26 cellular contexts compared by ENCODE assay signal in the genomic region with DNA sequence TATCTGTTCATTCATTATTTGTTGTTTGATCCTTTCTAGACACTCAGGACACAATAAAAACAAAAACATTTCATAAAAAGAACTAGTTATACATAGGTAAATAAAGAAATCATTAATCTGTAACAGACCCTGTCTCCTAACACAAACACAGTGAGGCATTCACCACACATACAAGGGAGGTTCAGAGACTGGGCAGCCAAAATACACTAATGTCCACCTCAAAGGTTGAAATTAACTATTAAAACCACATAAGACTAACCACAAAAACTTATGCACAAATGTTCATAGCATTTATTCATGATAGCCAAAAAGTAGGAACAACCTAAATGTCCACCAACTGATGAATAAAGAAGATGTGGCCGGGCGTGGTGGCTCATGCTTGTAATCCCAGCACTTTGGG.
"Had no signal": no experiment of that assay in that cellular context is flagged by ENCODE, and none has a peak within 500 bp of the region (broad histone marks: within the 10 kb centered on the region; RNA-seq: fewer than 3 reads in every experiment).

No MANE protein-coding gene starts in this region.

- H3K9me3 ChIP-seq: colonic mucosa, left lung had no signal

- ATAC-seq: heart left ventricle, left lung, lower lobe of right lung, natural killer cell, right cardiac atrium, T-helper 17 cell, WTC11 had no signal

- H3K4me3 Mint-ChIP-seq: activated CD4-positive, alpha-beta memory T cell treated with anti-CD3 and anti-CD28 coated beads, Interleukin-2, amount 10 ng/mL, durations not matched to agents 7 days and 5 days; activated CD4-positive, alpha-beta T cell treated with anti-CD3 and anti-CD28 coated beads, Interleukin-2, amount 10 ng/mL, durations not matched to agents 7 days and 5 days; activated naive CD4-positive, alpha-beta T cell treated with anti-CD3 and anti-CD28 coated beads, Interleukin-2, amount 10 ng/mL, durations not matched to agents 7 days and 5 days; activated naive CD8-positive, alpha-beta T cell treated with anti-CD3 and anti-CD28 coated beads, Interleukin-2, amount 10 ng/mL, durations not matched to agents 7 days and 5 days; activated T-cell treated with anti-CD3 and anti-CD28 coated beads, Interleukin-2, amount 50 U/mL, for 24 hours; natural killer cell; T-helper 17 cell; WTC11 had no signal

- H3K27ac Mint-ChIP-seq: activated CD4-positive, alpha-beta memory T cell treated with anti-CD3 and anti-CD28 coated beads, Interleukin-2, amount 10 ng/mL, durations not matched to agents 7 days and 5 days; activated CD4-positive, alpha-beta T cell treated with anti-CD3 and anti-CD28 coated beads, Interleukin-2, amount 10 ng/mL, durations not matched to agents 7 days and 5 days; activated naive CD4-positive, alpha-beta T cell treated with anti-CD3 and anti-CD28 coated beads, Interleukin-2, amount 10 ng/mL, durations not matched to agents 7 days and 5 days; activated naive CD8-positive, alpha-beta T cell treated with anti-CD3 and anti-CD28 coated beads, Interleukin-2, amount 10 ng/mL, durations not matched to agents 7 days and 5 days; activated T-cell treated with anti-CD3 and anti-CD28 coated beads, Interleukin-2, amount 50 U/mL, for 24 hours; natural killer cell; T-helper 17 cell; WTC11 had no signal

- H3K27ac ChIP-seq: cardiac muscle cell, colonic mucosa, dorsolateral prefrontal cortex, heart left ventricle, left lung, lower lobe of right lung, tibial nerve had no signal

- H3K9me3 Mint-ChIP-seq: natural killer cell had no signal

- H3K4me3 ChIP-seq: cardiac muscle cell, colonic mucosa, dorsolateral prefrontal cortex, heart left ventricle, left lung, lower lobe of right lung, tibial nerve had no signal

- H3K4me1 Mint-ChIP-seq: activated naive CD4-positive, alpha-beta T cell treated with anti-CD3 and anti-CD28 coated beads, Interleukin-2, amount 10 ng/mL, durations not matched to agents 7 days and 5 days had no signal

- H3K36me3 ChIP-seq: cardiac muscle cell, colonic mucosa, heart left ventricle, left lung had no signal

- H3K36me3 Mint-ChIP-seq: natural killer cell had no signal

- H3K4me1 ChIP-seq: colonic mucosa had no signal

- DNase-seq: activated CD4-positive, alpha-beta memory T cell treated with anti-CD3 and anti-CD28 coated beads, Interleukin-2, amount 10 ng/mL, durations not matched to agents 7 days and 5 days; activated CD4-positive, alpha-beta T cell treated with anti-CD3 and anti-CD28 coated beads for 1 hour; activated CD4-positive, alpha-beta T cell treated with anti-CD3 and anti-CD28 coated beads, Interleukin-2, amount 10 ng/mL, durations not matched to agents 7 days and 5 days; activated CD8-positive, alpha-beta memory T cell treated with anti-CD3 and anti-CD28 coated beads, Interleukin-2, amount 50 U/mL, for 48 hours; activated gamma-delta T cell; activated naive CD4-positive, alpha-beta T cell treated with anti-CD3 and anti-CD28 coated beads, Interleukin-2, amount 10 ng/mL, durations not matched to agents 7 days and 5 days; activated naive CD8-positive, alpha-beta T cell treated with anti-CD3 and anti-CD28 coated beads, Interleukin-2, amount 10 ng/mL, durations not matched to agents 7 days and 5 days; activated T-cell treated with anti-CD3 and anti-CD28 coated beads, Interleukin-2, amount 50 U/mL, for 24 hours; cerebellar nuclear complex; colonic mucosa; dorsolateral prefrontal cortex; effector memory CD4-positive, alpha-beta T cell; erythroblast; heart left ventricle; lower lobe of right lung; mesendoderm; natural killer cell; right cardiac atrium; stimulated activated CD4-positive, alpha-beta T cell treated with anti-CD3 and anti-CD28 coated beads, Interleukin-2, amount 100 ng/mL, for 48 hours; stimulated activated naive CD4-positive, alpha-beta T cell treated with Interleukin-2 at 50 U/mL for 16 hours; T-helper 17 cell; T1000 had no signal

- H3K27me3 ChIP-seq: cardiac muscle cell, colonic mucosa, dorsolateral prefrontal cortex, heart left ventricle, left lung, tibial nerve had no signal

- H3K27me3 Mint-ChIP-seq: activated CD4-positive, alpha-beta memory T cell treated with anti-CD3 and anti-CD28 coated beads, Interleukin-2, amount 10 ng/mL, durations not matched to agents 7 days and 5 days; activated CD4-positive, alpha-beta T cell treated with anti-CD3 and anti-CD28 coated beads, Interleukin-2, amount 10 ng/mL, durations not matched to agents 7 days and 5 days; activated naive CD4-positive, alpha-beta T cell treated with anti-CD3 and anti-CD28 coated beads, Interleukin-2, amount 10 ng/mL, durations not matched to agents 7 days and 5 days; activated naive CD8-positive, alpha-beta T cell treated with anti-CD3 and anti-CD28 coated beads, Interleukin-2, amount 10 ng/mL, durations not matched to agents 7 days and 5 days; activated T-cell treated with anti-CD3 and anti-CD28 coated beads, Interleukin-2, amount 50 U/mL, for 24 hours; T-helper 17 cell had no signal
